Comparison of ENCODE assay signal across 7 cellular contexts in the genomic region with DNA sequence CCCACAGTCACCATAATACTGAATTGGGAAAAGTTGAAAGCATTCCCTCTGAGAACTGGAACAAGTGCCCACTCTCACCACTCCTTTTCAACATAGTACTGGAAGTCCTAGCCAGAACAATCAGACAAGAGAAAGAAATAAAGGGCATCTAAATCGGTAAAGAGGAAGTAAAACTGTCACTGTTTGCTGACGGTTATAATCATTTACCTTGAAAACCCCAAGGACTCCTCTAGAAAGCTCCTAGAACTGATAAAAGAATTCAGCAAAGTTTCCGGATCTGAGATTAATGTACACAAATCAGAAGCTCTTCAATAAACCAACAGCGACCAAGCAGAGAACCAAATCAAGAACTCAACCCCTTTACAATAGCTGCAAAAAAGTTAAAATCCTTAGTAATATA.
A peak's percentile ranks its signal among the peaks of the same experiment; 100 is the strongest.
DNase-seq lines count a peak whose midpoint lies in the region; ATAC-seq, FAIRE-seq and TF ChIP-seq lines count a peak whose summit lies in the region.
"Not testable (repeated sequence)": the region's sequence is repeated elsewhere in the genome, so short reads cannot be mapped to it uniquely, and the experiment has no call there.

No MANE protein-coding gene starts in this region.

- H2AFZ ChIP-seq in OCI-LY7 (ENCODE audit: low read length), result not testable (repeated sequence)

- not testable (repeated sequence) for H3K9me3 ChIP-seq in OCI-LY7 (ENCODE audit: low read length)

- H3K9me2 ChIP-seq in OCI-LY7 (ENCODE audit: insufficient read depth, low read length), result not testable (repeated sequence)

- not testable (repeated sequence) for H3K79me2 ChIP-seq in OCI-LY7 (ENCODE audit: insufficient read depth, low read depth, low read length)

- peak overlapping the region; percentile 42 for H3K27ac ChIP-seq in OCI-LY7 (ENCODE audit: low read depth, low read length, poor library complexity, severe bottlenecking)

- POLR2A ChIA-PET in OCI-LY7 (lab: Charles Lee), result interaction anchor here (0.6 to 1.6 kb wide), 5 partner anchors 10 to 678 kb away, joined by 3 to 4 read pairs (median 3); no protein-coding TSS in a partner anchor

- H3K36me3 ChIP-seq in OCI-LY7 (ENCODE audit: insufficient read depth, low read length), result not testable (repeated sequence)

- H3K4me2 ChIP-seq in OCI-LY7 (ENCODE audit: low read length), result peak overlapping the region; percentile 28

- not testable (repeated sequence) for H3K27me3 Mint-ChIP-seq in memory B cell

- in situ Hi-C loops in KBM-7 (cut with MboI; ENCODE audit: low pct_unique_long_range_greater_than_20kb, low sequenced_read_pairs), result loop anchor here (25.0 kb wide), 1 partner anchor 325 kb away; the partner anchor contains the start of gene ADM

- not testable (repeated sequence) for H3K9me3 Mint-ChIP-seq in memory B cell

- ATAC-seq in GM19324 (IDR thresholded peaks at IDR 0.05; ENCODE audit: low FRiP score, unreplicated experiment) (peak; percentile 46), GM21529 (IDR thresholded peaks at IDR 0.05; ENCODE audit: unreplicated experiment) (peak; percentile 62), memory B cell (ENCODE audit: low read depth) (peak; percentile 57)

- DNase-seq in GM12892 (ENCODE audit: insufficient read length); memory B cell (ENCODE audit: low spot score in 2 of 2): not testable (repeated sequence)
- peak; percentile 15 for DNase-seq in KBM-7
- DNase-seq in NAMALWA (ENCODE audit: low spot score), result peak; percentile 29
- peak; percentile 64 for DNase-seq in OCI-LY7 (ENCODE audit: low spot score)

- CTCF ChIA-PET in OCI-LY7 (lab: Charles Lee; ENCODE audit: unreplicated experiment), result not testable (repeated sequence)

- TF ChIP-seq POLR2A in GM12892 (IDR thresholded peaks at IDR 0.05; ENCODE audit: low read depth, low read length), result not testable (repeated sequence)

- peak; percentile 21 for FAIRE-seq in GM12892 (lab: Jason Lieb, UNC)

- BruUV-seq in OCI-LY7 (replicated peaks; lab: Mats Ljungman, UMichigan), result not testable (repeated sequence)

- intact Hi-C loops in OCI-LY7 (cut with micrococcal nuclease; ENCODE audit: unreplicated experiment), result not testable (repeated sequence)

- H3K36me3 Mint-ChIP-seq in memory B cell, result peaks cover 26% of the 10 kb centered on the region

- peaks cover 23% of the 10 kb centered on the region for H3K4me1 ChIP-seq in OCI-LY7 (ENCODE audit: insufficient read depth, low read length, poor library complexity, severe bottlenecking)

- H3K4me3 Mint-ChIP-seq in memory B cell, result peak overlapping the region; percentile 33

- peaks cover 15% of the 10 kb centered on the region for H3K4me1 Mint-ChIP-seq in memory B cell

- H3K4me3 ChIP-seq in OCI-LY7 (ENCODE audit: low read depth, low read length, poor library complexity, severe bottlenecking), result not testable (repeated sequence)

- H3K27ac Mint-ChIP-seq in memory B cell, result peak overlapping the region; percentile 48

- not testable (repeated sequence) for TF ChIP-seq CTCF in OCI-LY7 (conservative IDR thresholded peaks at IDR 0.05; ENCODE audit: low read length)

- not testable (repeated sequence) for H4K20me1 ChIP-seq in OCI-LY7 (ENCODE audit: insufficient read depth, low read length)
